Comparison of ENCODE assay signal across 11 cellular contexts in genomic region chr5:143413964-143414669, GRCh38. TPM values are rescaled to one million over a fixed set of nuclear protein-coding genes. Genes with fewer than 3 reads are reported as not detected.
DNase-seq lines count a peak whose midpoint lies in the region; ATAC-seq and TF ChIP-seq lines count a peak whose summit lies in the region.
"Had no signal": no experiment of that assay in that cellular context is flagged by ENCODE, and none has a peak within 500 bp of the region (broad histone marks: within the 10 kb centered on the region; RNA-seq: fewer than 3 reads in every experiment).

No MANE protein-coding gene starts in this region.

- H3K27me3 ChIP-seq in GM06990 (replicated peaks; ENCODE audit: control insufficient read depth, insufficient read depth, low read length) (no peaks in the 10 kb centered on the region), SU-DHL-6 (ENCODE audit: low read length) (no peaks in the 10 kb centered on the region), uterus (no peaks in the 10 kb centered on the region)

- peak; percentile 40 for DNase-seq in GM06990 (ENCODE audit: extremely low read depth, insufficient read length)
- DNase-seq in A172 (ENCODE audit: low spot score): no peak
- DNase-seq in HK-2 (ENCODE audit: unreplicated experiment): no peak
- DNase-seq in uterus: no peak
- DNase-seq in stimulated activated naive CD8-positive, alpha-beta T cell treated with anti-CD3 and anti-CD28 coated beads, Interleukin-15, amount 100 ng/mL, for 72 hours: no peak
- DNase-seq: activated CD4-positive, alpha-beta T cell treated with anti-CD3 and anti-CD28 coated beads for 1 hour; caudate nucleus; NCI-H226 had no signal

- peak overlapping the region; percentile 57 for H3K4me2 ChIP-seq in SU-DHL-6 (ENCODE audit: low read depth, low read length, poor library complexity, severe bottlenecking)

- H3K9ac ChIP-seq in SU-DHL-6 (ENCODE audit: low read length): peak overlapping the region; percentile 17; the same call in 1 of the 2 replicates

- H3K27me3 Mint-ChIP-seq in stimulated activated naive CD8-positive, alpha-beta T cell treated with anti-CD3 and anti-CD28 coated beads, Interleukin-15, amount 100 ng/mL, for 72 hours: no peaks in the 10 kb centered on the region

- no peaks in the 10 kb centered on the region for H3K9me3 Mint-ChIP-seq in stimulated activated naive CD8-positive, alpha-beta T cell treated with anti-CD3 and anti-CD28 coated beads, Interleukin-15, amount 100 ng/mL, for 72 hours

- no peaks in the 10 kb centered on the region for H3F3A ChIP-seq in SU-DHL-6 (ENCODE audit: insufficient read depth)

- H3K36me3 ChIP-seq in GM06990 (ENCODE audit: control insufficient read depth, insufficient read depth, low read length): no peaks in the 10 kb centered on the region
- peaks cover 4% of the 10 kb centered on the region; the same call in 1 of the 2 replicates for H3K36me3 ChIP-seq in SU-DHL-6 (ENCODE audit: low read length)
- H3K36me3 ChIP-seq in uterus: no peaks in the 10 kb centered on the region

- H3K4me3 ChIP-seq in GM06990 (replicated peaks; ENCODE audit: low read depth, low read length): no peak overlapping the region; the same call in 1 of the 2 replicates
- peak overlapping the region; percentile 16 for H3K4me3 ChIP-seq in SU-DHL-6 (ENCODE audit: insufficient read depth, low read length, poor library complexity, severe bottlenecking)
- no peak overlapping the region for H3K4me3 ChIP-seq in uterus

- no peak overlapping the region for H2AFZ ChIP-seq in SU-DHL-6 (ENCODE audit: low read depth, low read length, severe bottlenecking)

- H3K4me1 Mint-ChIP-seq in stimulated activated naive CD8-positive, alpha-beta T cell treated with anti-CD3 and anti-CD28 coated beads, Interleukin-15, amount 100 ng/mL, for 72 hours: peaks cover 32% of the 10 kb centered on the region

- TF ChIP-seq POLR2A in uterus (IDR thresholded peaks at IDR 0.05): no peak

- intact Hi-C loops in uterus (cut with DNase I; ENCODE audit: low total_unique reads): no loop called here

- no peaks in the 10 kb centered on the region for H3K9me2 ChIP-seq in SU-DHL-6 (replicated peaks; ENCODE audit: insufficient read depth, low read length)

- H3K27ac ChIP-seq in SU-DHL-6 (ENCODE audit: low read depth, low read length) (peak overlapping the region; percentile 10), uterus (no peak overlapping the region)

- H3K27ac Mint-ChIP-seq in stimulated activated naive CD8-positive, alpha-beta T cell treated with anti-CD3 and anti-CD28 coated beads, Interleukin-15, amount 100 ng/mL, for 72 hours: no peak overlapping the region

- H3K4me3 Mint-ChIP-seq in stimulated activated naive CD8-positive, alpha-beta T cell treated with anti-CD3 and anti-CD28 coated beads, Interleukin-15, amount 100 ng/mL, for 72 hours: no peak overlapping the region

- TF ChIP-seq CTCF in GM06990 (IDR thresholded peaks at IDR 0.05; ENCODE audit: insufficient read depth, low read length, poor library complexity, severe bottlenecking) (no peak), SU-DHL-6 (IDR thresholded peaks at IDR 0.05; ENCODE audit: insufficient read depth, low read length, poor library complexity, severe bottlenecking) (no peak), uterus (IDR thresholded peaks at IDR 0.05) (no peak)

- H4K20me1 ChIP-seq in SU-DHL-6 (ENCODE audit: low read depth, low read length): no peaks in the 10 kb centered on the region

- peaks cover 56% of the 10 kb centered on the region for H3K79me2 ChIP-seq in SU-DHL-6 (ENCODE audit: insufficient read depth, low read length)

- ATAC-seq in GM19372 (IDR thresholded peaks at IDR 0.05; ENCODE audit: low read depth, unreplicated experiment): peak; percentile 76
- peak; percentile 49 for ATAC-seq in HG03039 (IDR thresholded peaks at IDR 0.05; ENCODE audit: unreplicated experiment)
- no peak for ATAC-seq in stimulated activated naive CD8-positive, alpha-beta T cell treated with anti-CD3 and anti-CD28 coated beads, Interleukin-15, amount 100 ng/mL, for 72 hours

- H3K4me1 ChIP-seq in uterus: no peaks in the 10 kb centered on the region

- H3K9me3 ChIP-seq in SU-DHL-6 (ENCODE audit: insufficient read depth, low read length) (no peaks in the 10 kb centered on the region), uterus (no peaks in the 10 kb centered on the region)

RNA-seq across cellular contexts. Expression of gene NR3C1, which starts 10.6 kb away (rescaled TPM):
- 35.3 and 42.1 TPM in 2 replicates for total RNA-seq in A172 (2014; rRNA removed; shearing (Covaris generic))
- total RNA-seq in uterus: 100 to 1,000 TPM in 1 of 4 donors, 10 to 100 TPM in 3; 55.1 to 134 (median 87.3) TPM
